ENCODE assay signal across 8 cellular contexts in the genomic region with DNA sequence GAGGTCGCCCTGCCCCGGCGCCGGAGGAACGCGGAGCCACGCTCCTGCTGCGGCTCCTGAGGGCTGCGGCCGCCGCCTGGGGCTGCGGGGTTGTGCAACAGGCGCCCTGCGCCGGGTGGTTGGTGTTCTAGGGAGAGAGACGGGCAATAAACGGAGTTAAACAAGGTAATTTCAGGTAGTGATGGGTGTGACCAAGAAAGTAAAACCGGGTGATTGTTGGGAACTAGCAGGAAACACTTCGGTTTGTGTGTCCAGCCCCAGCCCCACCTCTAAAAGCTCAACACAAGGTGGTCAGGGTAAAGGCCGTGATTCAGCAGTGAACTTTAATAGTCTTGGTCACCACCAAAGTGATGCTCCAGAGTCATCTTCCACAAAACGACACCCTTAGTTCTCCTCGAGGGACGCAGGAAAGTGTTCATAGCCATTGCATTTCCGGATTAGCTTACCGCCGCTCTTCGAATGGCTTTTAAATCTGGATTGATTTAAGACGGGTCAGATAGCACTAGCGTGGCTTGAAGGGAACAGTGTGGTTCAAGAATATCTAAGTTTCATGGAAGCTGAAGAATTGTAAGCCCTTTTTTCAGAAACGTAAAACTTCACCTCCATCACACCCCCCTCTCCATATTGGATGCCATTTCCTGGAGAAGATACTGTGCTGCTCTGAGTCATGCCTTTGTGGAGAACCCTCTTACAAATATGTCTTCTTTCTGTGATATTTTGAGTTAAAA. TPM values are rescaled to one million over a fixed set of nuclear protein-coding genes. Genes with fewer than 3 reads are reported as not detected.
A peak's percentile ranks its signal among the peaks of the same experiment; 100 is the strongest.
DNase-seq lines count a peak whose midpoint lies in the region; ATAC-seq and TF ChIP-seq lines count a peak whose summit lies in the region.

No MANE protein-coding gene starts in this region.

- TF ChIP-seq POLR2A in lower leg skin (IDR thresholded peaks at IDR 0.05), result no peak

- WGBS in lower leg skin, 2 donors, result 0% methylated on average over 30 of the region's 30 CpGs

- TF ChIP-seq CTCF in colonic mucosa (IDR thresholded peaks at IDR 0.05) (no peak), lower leg skin (IDR thresholded peaks at IDR 0.05) (no peak)

- H3K4me3 ChIP-seq in colonic mucosa, result peak overlapping the region; percentile 92
- H3K4me3 ChIP-seq in lower leg skin (ENCODE audit: low read depth, poor library complexity, severe bottlenecking), result peak overlapping the region; percentile 92

- H3K27ac ChIP-seq in colonic mucosa (peak overlapping the region; percentile 99), temporal lobe (ENCODE audit: low read depth, low read length) (peak overlapping the region; percentile 77)

- peaks cover 13 to 36% (median 33%) of the 10 kb centered on the region in 3 donors for H3K4me1 Mint-ChIP-seq in IgD-negative memory B cell

- H3K4me3 Mint-ChIP-seq in IgD-negative memory B cell, result peak overlapping the region; percentile 95 to 99 (median 97)

- peak; percentile 58 for DNase-seq in EL
- peak; percentile 41 for DNase-seq in SK-MEL-5 (ENCODE audit: low read depth, low spot score)
- peak; percentile 81 for DNase-seq in colonic mucosa
- peak in 1 of 2 donors; percentile 88 for DNase-seq in lower leg skin (ENCODE audit: low spot score in 2 of 2)
- no peak for DNase-seq in effector CD8-positive, alpha-beta T cell (lab: John Stamatoyannopoulos, UW)

- no peaks in the 10 kb centered on the region for H3K9me3 Mint-ChIP-seq in IgD-negative memory B cell

- peak overlapping the region; percentile 73 to 98 (median 97) for H3K27ac Mint-ChIP-seq in IgD-negative memory B cell

- no peaks in the 10 kb centered on the region for H3K9me3 ChIP-seq in colonic mucosa

- no peaks in the 10 kb centered on the region for H3K27me3 ChIP-seq in colonic mucosa

- peak overlapping the region; percentile 80 to 92 for H3K9ac ChIP-seq in colonic mucosa (ENCODE audit: low read depth in 2 of 2, low read length in 2 of 2)

- H3K36me3 Mint-ChIP-seq in IgD-negative memory B cell, result peaks cover 2% of the 10 kb centered on the region

- peak; percentile 21 for ATAC-seq in GM21423 (IDR thresholded peaks at IDR 0.05; ENCODE audit: unreplicated experiment)

- H3K4me1 ChIP-seq in colonic mucosa, result no peaks in the 10 kb centered on the region

- no peaks in the 10 kb centered on the region for H3K27me3 Mint-ChIP-seq in IgD-negative memory B cell

- H3K36me3 ChIP-seq in colonic mucosa, result no peaks in the 10 kb centered on the region

- in situ Hi-C loops in SK-MEL-5 (cut with HindIII; ENCODE audit: low pct_unique_long_range_greater_than_20kb, low sequenced_read_pairs), result no loop called here

- intact Hi-C loops in colonic mucosa (cut with DNase I), result loop anchor here (1.0 to 5.0 kb wide), 3 partner anchors 137 to 174 kb away; no protein-coding TSS in a partner anchor
- intact Hi-C loops in lower leg skin (cut with DNase I; ENCODE audit: low total_unique reads), result loop anchor here (5.0 to 10.0 kb wide), 2 partner anchors 136 to 174 kb away; a partner anchor contains a TSS

RNA-seq across cellular contexts. Expression of a gene that starts 0.7 kb away (rescaled TPM):
- 102 TPM for polyA plus RNA-seq in IgD-negative memory B cell
- 75.3 and 77.7 TPM in 2 replicates for total RNA-seq in SK-MEL-5 (2014; rRNA removed; shearing (Covaris generic))
- polyA plus RNA-seq in SK-MEL-5 (2015; cell fraction: cytosol; rRNA removed), result 55.3 and 60.0 TPM in 2 replicates
- polyA plus RNA-seq in SK-MEL-5 (2015; cell fraction: nucleus; rRNA removed), result 10.8 and 28.5 TPM in 2 replicates
- total RNA-seq in colonic mucosa, result 100 to 1,000 TPM in 1 of 2 donors, 10 to 100 TPM in 1; 89.0 to 148 TPM
- 100 to 1,000 TPM in 1 of 4 donors, 10 to 100 TPM in 3; 75.6 to 117 (median 84.1) TPM for total RNA-seq in lower leg skin
- 18.4 TPM for total RNA-seq in temporal lobe

RNA-seq across cellular contexts. Expression of a gene that starts 24.4 kb away (rescaled TPM):
- not detected for polyA plus RNA-seq in IgD-negative memory B cell
- total RNA-seq in SK-MEL-5 (2014; rRNA removed; shearing (Covaris generic)), result not detected in 2 replicates
- not detected in 2 replicates for polyA plus RNA-seq in SK-MEL-5 (2015; cell fraction: cytosol; rRNA removed)
- polyA plus RNA-seq in SK-MEL-5 (2015; cell fraction: nucleus; rRNA removed), result not detected in 2 replicates
- not detected for total RNA-seq in colonic mucosa
- under 1 TPM in 1 of 4 donors, not detected in 3; 0.34 TPM for total RNA-seq in lower leg skin
- 0.25 TPM for total RNA-seq in temporal lobe
